Comparison of ENCODE assay signal across 21 cellular contexts in the genomic region with DNA sequence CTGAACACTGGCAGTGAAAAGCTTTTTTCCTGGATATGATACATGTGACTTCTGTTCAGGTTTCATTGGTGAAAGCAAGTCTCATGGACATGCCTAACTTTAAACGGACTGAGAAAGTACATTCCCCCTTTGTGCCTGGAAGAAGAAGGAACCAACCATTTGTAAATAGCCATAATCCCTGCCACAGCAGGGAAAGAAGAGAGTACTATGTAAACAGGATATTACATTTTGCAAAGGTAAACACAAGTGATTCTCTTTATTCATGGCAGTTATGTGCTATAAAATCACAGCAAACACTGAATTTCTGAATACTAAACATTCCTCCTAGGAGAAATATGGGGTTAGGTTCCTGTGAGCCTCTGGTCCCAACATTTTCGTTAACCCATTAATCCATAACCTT. TPM values are rescaled to one million over a fixed set of nuclear protein-coding genes. Genes with fewer than 3 reads are reported as not detected.
DNase-seq lines count a peak whose midpoint lies in the region; ATAC-seq, FAIRE-seq and TF ChIP-seq lines count a peak whose summit lies in the region.
"Had no signal": no experiment of that assay in that cellular context is flagged by ENCODE, and none has a peak within 500 bp of the region (broad histone marks: within the 10 kb centered on the region; RNA-seq: fewer than 3 reads in every experiment).

No MANE protein-coding gene starts in this region.

- H2BK20ac ChIP-seq in IMR-90 (ENCODE audit: low read depth, low read length): no peak overlapping the region

- H3K4me3 ChIP-seq in IMR-90 (ENCODE audit: insufficient read depth, low read depth, low read length): no peak overlapping the region
- H3K4me3 ChIP-seq in astrocyte (ENCODE audit: insufficient read depth, low read depth, low read length): no peak overlapping the region
- H3K4me3 ChIP-seq: GM23338, PC-9 had no signal

- H3K4me1 Mint-ChIP-seq in astrocyte (ENCODE audit: low read depth, unreplicated experiment): peaks cover 59% of the 10 kb centered on the region
- H3K4me1 Mint-ChIP-seq: CD4-positive, CD25-positive, alpha-beta regulatory T cell had no signal

- no peak overlapping the region for H4K8ac ChIP-seq in IMR-90 (ENCODE audit: low read depth in 2 of 2, low read length in 2 of 2)

- H3K36me3 Mint-ChIP-seq in astrocyte (ENCODE audit: low read depth, unreplicated experiment): peaks cover 25% of the 10 kb centered on the region
- H3K36me3 Mint-ChIP-seq: CD4-positive, CD25-positive, alpha-beta regulatory T cell had no signal

- TF ChIP-seq POLR2A in IMR-90 (IDR thresholded peaks at IDR 0.05; ENCODE audit: low read depth, low read length): no peak

- H2BK15ac ChIP-seq in IMR-90 (ENCODE audit: low read depth, low read length): 0 out of 3 replicates have a peak overlapping the region, but pooled peaks have one; percentile 1

- no peak overlapping the region for H2BK120ac ChIP-seq in IMR-90 (ENCODE audit: low read depth, low read length)

- H3K4me3 Mint-ChIP-seq in astrocyte (ENCODE audit: unreplicated experiment): no peak overlapping the region
- H3K4me3 Mint-ChIP-seq: CD4-positive, CD25-positive, alpha-beta regulatory T cell; GM23338 had no signal

- BruUV-seq in IMR-90 (replicated peaks; lab: Mats Ljungman, UMichigan): no TSS peak

- TF ChIP-seq CTCF in 22Rv1 (IDR thresholded peaks at IDR 0.05) (no peak), C4-2B (conservative IDR thresholded peaks at IDR 0.05) (no peak), IMR-90 (conservative IDR thresholded peaks at IDR 0.05; ENCODE audit: low read depth, low read length) (no peak), astrocyte (IDR thresholded peaks at IDR 0.05; ENCODE audit: insufficient read depth, low read depth, low read length) (no peak)

- H4K20me1 ChIP-seq in IMR-90 (ENCODE audit: insufficient read depth, low read length) (peaks cover 3% of the 10 kb centered on the region; the same call in 1 of the 2 replicates), astrocyte (ENCODE audit: insufficient read depth, low read length) (no peaks in the 10 kb centered on the region)

- no CpG with 5 or more reads among the region's 2 CpGs for WGBS in IMR-90 (ENCODE audit: extremely low coverage in 2 of 2, insufficient read length in 1 of 2), 2 experiments

- no peak overlapping the region for H3K56ac ChIP-seq in IMR-90 (ENCODE audit: extremely low read depth, insufficient read depth, low read length)

- H3K27me3 ChIP-seq in IMR-90 (ENCODE audit: control insufficient read depth, insufficient read depth, low read length) (no peaks in the 10 kb centered on the region), astrocyte (ENCODE audit: insufficient read depth, low read length) (no peaks in the 10 kb centered on the region)

- H2BK5ac ChIP-seq in IMR-90 (ENCODE audit: low read depth, low read length, poor library complexity, severe bottlenecking): peak overlapping the region; percentile 65

- peaks cover 16% of the 10 kb centered on the region for H3K4me1 ChIP-seq in IMR-90 (ENCODE audit: control insufficient read depth, insufficient read depth, low read length)
- peaks cover 20% of the 10 kb centered on the region for H3K4me1 ChIP-seq in astrocyte (ENCODE audit: insufficient read depth, low read length)

- in situ Hi-C loops in IMR-90 (cut with MboI; ENCODE audit: low sequenced_read_pairs): no loop called here

- DNase-seq in IMR-90 (no peak), astrocyte (ENCODE audit: low read depth) (no peak), HCEC 1CT (no peak), NCI-H2196 (lab: John Stamatoyannopoulos, UW; ENCODE audit: unreplicated experiment) (no peak), kidney tubule cell (ENCODE audit: low spot score) (no peak), NCI-H1694 treated with DMSO at 0.1 percent for 48 hours (lab: John Stamatoyannopoulos, UW) (no peak)
- DNase-seq: AML-193; CD4-positive, CD25-positive, alpha-beta regulatory T cell; COR-L47; KG1; NCI-H1930; NCI-H2171 treated with DMSO at 0.1 percent for 48 hours; PC-9 had no signal

- CTCF ChIA-PET in IMR-90 (lab: Yijun Ruan, JAX): no interaction called here

- peaks cover 13% of the 10 kb centered on the region for H3K9me1 ChIP-seq in IMR-90 (ENCODE audit: insufficient read depth, low read length)

- H3K23ac ChIP-seq in IMR-90 (ENCODE audit: low read depth, low read length): no peak overlapping the region

- no peak overlapping the region for H3K4ac ChIP-seq in IMR-90 (ENCODE audit: low read depth, low read length)

- no peaks in the 10 kb centered on the region for H3K9me3 Mint-ChIP-seq in astrocyte (ENCODE audit: unreplicated experiment)
- H3K9me3 Mint-ChIP-seq: GM23338 had no signal

- FAIRE-seq in astrocyte (lab: Jason Lieb, UNC): no peak
- FAIRE-seq: GM12891, GM19239 had no signal

- no peak overlapping the region for H2AFZ ChIP-seq in IMR-90 (replicated peaks; ENCODE audit: low read length, poor library complexity)
- H2AFZ ChIP-seq in astrocyte (ENCODE audit: low read depth, low read length): no peak overlapping the region
- H2AFZ ChIP-seq: GM23338, PC-9 had no signal

- H3K9ac ChIP-seq in IMR-90 (ENCODE audit: low read depth, low read length): no peak overlapping the region
- no peak overlapping the region for H3K9ac ChIP-seq in astrocyte (ENCODE audit: low read length)

- no peak overlapping the region; the same call in 1 of the 2 replicates for H3K18ac ChIP-seq in IMR-90 (ENCODE audit: low read depth, low read length)

- peaks cover 87% of the 10 kb centered on the region for H3K79me2 ChIP-seq in astrocyte (ENCODE audit: insufficient read depth, low read length)

- peak overlapping the region; percentile 52 for H3K27ac ChIP-seq in 22Rv1
- H3K27ac ChIP-seq in C4-2B: peak overlapping the region; percentile 88
- H3K27ac ChIP-seq in IMR-90 (ENCODE audit: insufficient read depth, low read length): 0 out of 2 replicates have a peak overlapping the region, but pooled peaks have one; percentile 9
- H3K27ac ChIP-seq in astrocyte (ENCODE audit: low read depth, low read length): peak overlapping the region; percentile 28
- H3K27ac ChIP-seq: PC-9, RWPE1 had no signal

- H2AK9ac ChIP-seq in IMR-90 (replicated peaks; ENCODE audit: low read depth, low read length, poor library complexity): no peak overlapping the region

- H3K36me3 ChIP-seq in IMR-90 (ENCODE audit: control insufficient read depth, insufficient read depth, low read length): peaks cover 5% of the 10 kb centered on the region; the same call in 1 of the 2 replicates
- H3K36me3 ChIP-seq in astrocyte (ENCODE audit: insufficient read depth, low read length): peaks cover 3% of the 10 kb centered on the region

- ATAC-seq in IMR-90 (ENCODE audit: low read depth): no peak
- ATAC-seq: GM23338 had no signal

- H3K27ac Mint-ChIP-seq in astrocyte (ENCODE audit: unreplicated experiment): peak overlapping the region; percentile 18
- H3K27ac Mint-ChIP-seq: CD4-positive, CD25-positive, alpha-beta regulatory T cell; GM23338 had no signal

- H4K5ac ChIP-seq in IMR-90 (ENCODE audit: low read depth, low read length): peak overlapping the region; percentile 22; the same call in 1 of the 2 replicates

- TF ChIP-seq RAD21 in IMR-90 (IDR thresholded peaks at IDR 0.05; ENCODE audit: low read length): no peak

- no peak overlapping the region for H3K14ac ChIP-seq in IMR-90 (replicated peaks; ENCODE audit: low read depth, low read length)

- H3K4me2 ChIP-seq in IMR-90 (ENCODE audit: low read depth, low read length) (no peak overlapping the region; the same call in 1 of the 2 replicates), astrocyte (ENCODE audit: low read length) (no peak overlapping the region)
- H3K4me2 ChIP-seq: GM23338, PC-9 had no signal

- H3K27me3 Mint-ChIP-seq in astrocyte (ENCODE audit: low read depth, unreplicated experiment): no peaks in the 10 kb centered on the region

- peak overlapping the region; percentile 37; the same call in 1 of the 2 replicates for H2AK5ac ChIP-seq in IMR-90 (ENCODE audit: low read depth, low read length)

- intact Hi-C loops in IMR-90 (cut with micrococcal nuclease): loop anchor here (5.0 kb wide), 1 partner anchor 44 kb away; no protein-coding TSS in a partner anchor

- no peak overlapping the region for H4K91ac ChIP-seq in IMR-90 (ENCODE audit: insufficient read depth, low read depth, low read length)

- H3K9me3 ChIP-seq in IMR-90 (ENCODE audit: control insufficient read depth, insufficient read depth, low read length) (no peaks in the 10 kb centered on the region), astrocyte (ENCODE audit: insufficient read depth, low read depth, low read length) (no peaks in the 10 kb centered on the region)

- dilution Hi-C loops in IMR-90 (cut with HindIII; ENCODE audit: low sequenced_read_pairs, unreplicated experiment): no loop called here

- POLR2A ChIA-PET in IMR-90 (lab: Charles Lee; ENCODE audit: unreplicated experiment): no interaction called here

- peaks cover 35 to 59% of the 10 kb centered on the region in 2 experiments for H3K79me1 ChIP-seq in IMR-90 (ENCODE audit: low read depth in 1 of 2, low read length in 2 of 2)

TF ChIP-seq in IMR-90, 13 proteins besides CTCF, POLR2A, EP300 and RAD21 (continues in another document):
- TF ChIP-seq RFX5 (IDR thresholded peaks at IDR 0.05; ENCODE audit: low read depth, low read length) (no peak), RCOR1 (IDR thresholded peaks at IDR 0.05; ENCODE audit: insufficient replicate concordance, low read length) (no peak), SMC3 (IDR thresholded peaks at IDR 0.05; ENCODE audit: low read depth, low read length) (no peak), MAFK (IDR thresholded peaks at IDR 0.05; ENCODE audit: low read depth, low read length) (no peak), CEBPB (IDR thresholded peaks at IDR 0.05; ENCODE audit: low read depth, low read length) (no peak), FOS (IDR thresholded peaks at IDR 0.05; ENCODE audit: low read depth, low read length) (no peak), NFE2L2 (IDR thresholded peaks at IDR 0.05; ENCODE audit: low read depth, low read length) (no peak), MXI1 (IDR thresholded peaks at IDR 0.05; ENCODE audit: borderline replicate concordance, low read depth, low read length) (no peak), MAZ (IDR thresholded peaks at IDR 0.05; ENCODE audit: borderline replicate concordance, low read depth, low read length) (no peak)
- TF ChIP-seq, protein P1, sequence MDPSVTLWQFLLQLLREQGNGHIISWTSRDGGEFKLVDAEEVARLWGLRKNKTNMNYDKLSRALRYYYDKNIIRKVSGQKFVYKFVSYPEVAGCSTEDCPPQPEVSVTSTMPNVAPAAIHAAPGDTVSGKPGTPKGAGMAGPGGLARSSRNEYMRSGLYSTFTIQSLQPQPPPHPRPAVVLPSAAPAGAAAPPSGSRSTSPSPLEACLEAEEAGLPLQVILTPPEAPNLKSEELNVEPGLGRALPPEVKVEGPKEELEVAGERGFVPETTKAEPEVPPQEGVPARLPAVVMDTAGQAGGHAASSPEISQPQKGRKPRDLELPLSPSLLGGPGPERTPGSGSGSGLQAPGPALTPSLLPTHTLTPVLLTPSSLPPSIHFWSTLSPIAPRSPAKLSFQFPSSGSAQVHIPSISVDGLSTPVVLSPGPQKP (IDR thresholded peaks at IDR 0.05; ENCODE audit: borderline replicate concordance, low read depth, low read length): no peak

RNA-seq across cellular contexts. Expression of a gene that starts 46.8 kb away (rescaled TPM):
- 14.2 and 16.7 TPM in 2 replicates for total RNA-seq in IMR-90 (2012; rRNA removed)
- polyA plus RNA-seq in IMR-90 (2012; rRNA removed): 4.1 TPM in 2 replicates
- 2.0 and 2.4 TPM in 2 replicates for polyA plus RNA-seq in IMR-90 (2012; cell fraction: cytosol; rRNA removed)
- 12.8 and 23.0 TPM in 2 replicates for polyA plus RNA-seq in IMR-90 (2012; cell fraction: nucleus; rRNA removed; ENCODE audit: low replicate concordance)
- total RNA-seq in astrocyte: 84.4 and 101 TPM in 2 replicates
- total RNA-seq: NCI-H460; T-helper 2 cell treated with Interferon-gamma antibody and Interleukin-4, amounts not matched to agents 100 ng/mL and 5 ng/mL, for 36 hours had no signal
- polyA plus RNA-seq: CD4-positive, CD25-positive, alpha-beta regulatory T cell had no signal

Comparison
In these comparisons a context has a peak if more than half of its experiments do, and no peak if none do; other contexts are left out.
1. H3K27ac ChIP-seq: peak in every context shown above with its lines; median percentile 88 in C4-2B; 52 in 22Rv1; 28 in astrocyte; 9 in IMR-90.